9 cellular contexts compared by ENCODE assay signal in the genomic region with DNA sequence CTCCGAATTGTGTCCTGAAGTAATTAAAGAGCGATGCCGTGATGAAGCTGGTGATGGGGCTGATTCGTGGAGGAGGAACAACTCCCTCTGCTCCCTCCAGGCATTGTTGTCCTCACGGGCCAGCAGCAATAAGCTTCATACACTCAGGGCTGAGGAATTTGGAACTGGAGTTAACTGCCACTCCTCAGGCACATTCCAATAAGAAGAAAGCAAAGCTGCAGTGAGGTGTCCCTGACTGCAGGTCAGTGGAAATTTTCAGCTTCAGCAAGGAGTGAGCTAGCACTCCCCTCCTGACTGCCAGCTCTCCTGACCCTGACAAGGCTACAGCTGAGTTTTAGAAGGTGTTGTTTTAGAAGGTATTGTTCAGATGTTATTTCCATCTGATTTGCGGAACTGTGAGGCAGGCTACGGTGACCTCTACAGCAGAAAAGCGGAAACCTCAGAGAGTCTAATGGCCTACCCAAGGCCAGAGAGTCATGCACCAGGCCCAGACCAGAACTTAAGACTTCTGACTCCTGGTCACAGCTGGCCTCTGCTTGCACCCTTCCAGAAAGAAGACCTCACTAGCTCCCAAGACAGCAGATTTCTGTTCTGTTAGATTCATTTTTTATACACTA.
A peak's percentile ranks its signal among the peaks of the same experiment; 100 is the strongest.
DNase-seq lines count a peak whose midpoint lies in the region; ATAC-seq and TF ChIP-seq lines count a peak whose summit lies in the region.
"Had no signal": no experiment of that assay in that cellular context is flagged by ENCODE, and none has a peak within 500 bp of the region (broad histone marks: within the 10 kb centered on the region; RNA-seq: fewer than 3 reads in every experiment).

No MANE protein-coding gene starts in this region.

- no peak for ATAC-seq in HG03095 (IDR thresholded peaks at IDR 0.05; ENCODE audit: unreplicated experiment)
- ATAC-seq in HG02763 (IDR thresholded peaks at IDR 0.05; ENCODE audit: unreplicated experiment): no peak

- H3K4me1 ChIP-seq in SJSA1 (replicated peaks) (peaks cover 44% of the 10 kb centered on the region), neural progenitor cell (peaks cover 18% of the 10 kb centered on the region)

- peak overlapping the region; percentile 43 for H3K4me2 ChIP-seq in neural progenitor cell

- H3K9me3 Mint-ChIP-seq in neural progenitor cell: no peaks in the 10 kb centered on the region
- H3K9me3 Mint-ChIP-seq in activated naive CD8-positive, alpha-beta T cell treated with anti-CD3 and anti-CD28 coated beads for 36 hours: peaks cover 9% of the 10 kb centered on the region

- H3K36me3 ChIP-seq in SJSA1 (no peaks in the 10 kb centered on the region), neural progenitor cell (no peaks in the 10 kb centered on the region)

- H4K20me1 ChIP-seq in neural progenitor cell (ENCODE audit: low read depth): no peaks in the 10 kb centered on the region

- H3K9ac ChIP-seq in neural progenitor cell: no peak overlapping the region

- H3F3A ChIP-seq in neural progenitor cell (ENCODE audit: low read depth): peaks cover 4% of the 10 kb centered on the region

- H3K36me3 Mint-ChIP-seq in neural progenitor cell: peaks cover 7% of the 10 kb centered on the region
- peaks cover 14% of the 10 kb centered on the region for H3K36me3 Mint-ChIP-seq in activated naive CD8-positive, alpha-beta T cell treated with anti-CD3 and anti-CD28 coated beads for 36 hours

- no peak; the same call in 1 of the 2 replicates for TF ChIP-seq CTCF in AG10803 (conservative IDR thresholded peaks at IDR 0.05; ENCODE audit: low read length)
- no peak for TF ChIP-seq CTCF in fibroblast of the aortic adventitia (IDR thresholded peaks at IDR 0.05; ENCODE audit: insufficient read depth, low read length)
- no peak for TF ChIP-seq CTCF in neural progenitor cell (IDR thresholded peaks at IDR 0.05)

- DNase-seq in AG10803 (ENCODE audit: low read depth): peak; percentile 89
- peak; percentile 93 to 94 for DNase-seq in SJSA1 (ENCODE audit: low read depth in 1 of 2, low spot score in 2 of 2)
- peak; percentile 79 for DNase-seq in fibroblast of the aortic adventitia (ENCODE audit: low read depth)
- DNase-seq in neural progenitor cell (ENCODE audit: low spot score): peak; percentile 77
- no peak for DNase-seq in activated naive CD8-positive, alpha-beta T cell treated with anti-CD3 and anti-CD28 coated beads for 36 hours
- no peak for DNase-seq in head of caudate nucleus
- DNase-seq: COR-L47 had no signal

- no peak overlapping the region for H3K4me3 Mint-ChIP-seq in neural progenitor cell
- no peak overlapping the region for H3K4me3 Mint-ChIP-seq in activated naive CD8-positive, alpha-beta T cell treated with anti-CD3 and anti-CD28 coated beads for 36 hours

- H3K27ac ChIP-seq in SJSA1 (peak overlapping the region; percentile 93), neural progenitor cell (peak overlapping the region; percentile 32)

- H3K27me3 ChIP-seq in SJSA1 (replicated peaks) (no peaks in the 10 kb centered on the region), neural progenitor cell (no peaks in the 10 kb centered on the region)

- H3K9me3 ChIP-seq in SJSA1 (replicated peaks) (no peaks in the 10 kb centered on the region), neural progenitor cell (ENCODE audit: low read depth) (no peaks in the 10 kb centered on the region)

- H3K27me3 Mint-ChIP-seq in neural progenitor cell (ENCODE audit: insufficient read depth, low read depth): no peaks in the 10 kb centered on the region
- H3K27me3 Mint-ChIP-seq in activated naive CD8-positive, alpha-beta T cell treated with anti-CD3 and anti-CD28 coated beads for 36 hours: no peaks in the 10 kb centered on the region

- H3K79me2 ChIP-seq in neural progenitor cell (ENCODE audit: low read depth): no peaks in the 10 kb centered on the region

- H2AFZ ChIP-seq in neural progenitor cell (replicated peaks): peak overlapping the region; percentile 2

- peak overlapping the region; percentile 85 for H3K27ac Mint-ChIP-seq in neural progenitor cell
- H3K27ac Mint-ChIP-seq in activated naive CD8-positive, alpha-beta T cell treated with anti-CD3 and anti-CD28 coated beads for 36 hours: no peak overlapping the region

- H3K4me1 Mint-ChIP-seq in neural progenitor cell: peaks cover 41% of the 10 kb centered on the region
- H3K4me1 Mint-ChIP-seq in activated naive CD8-positive, alpha-beta T cell treated with anti-CD3 and anti-CD28 coated beads for 36 hours: peaks cover 8% of the 10 kb centered on the region

- H3K4me3 ChIP-seq in AG10803 (ENCODE audit: low read length) (peak overlapping the region; percentile 21), SJSA1 (peak overlapping the region; percentile 15), fibroblast of the aortic adventitia (ENCODE audit: low read depth, low read length) (no peak overlapping the region), neural progenitor cell (no peak overlapping the region)

- intact Hi-C loops in head of caudate nucleus (cut with DNase I): no loop called here

Comparison
In these comparisons a context has a peak if more than half of its experiments do, and no peak if none do; other contexts are left out.
1. DNase-seq: peak in AG10803 (single experiment), SJSA1 (2 of 2), fibroblast of the aortic adventitia (single experiment) and neural progenitor cell (single experiment); none in activated naive CD8-positive, alpha-beta T cell treated with anti-CD3 and anti-CD28 coated beads for 36 hours (single experiment) and head of caudate nucleus (0 of 42).
2. H3K4me3 ChIP-seq: peak in AG10803 (single experiment) and SJSA1 (single experiment); none in fibroblast of the aortic adventitia (single experiment) and neural progenitor cell (single experiment).